9 cellular contexts compared by ENCODE assay signal in the genomic region with DNA sequence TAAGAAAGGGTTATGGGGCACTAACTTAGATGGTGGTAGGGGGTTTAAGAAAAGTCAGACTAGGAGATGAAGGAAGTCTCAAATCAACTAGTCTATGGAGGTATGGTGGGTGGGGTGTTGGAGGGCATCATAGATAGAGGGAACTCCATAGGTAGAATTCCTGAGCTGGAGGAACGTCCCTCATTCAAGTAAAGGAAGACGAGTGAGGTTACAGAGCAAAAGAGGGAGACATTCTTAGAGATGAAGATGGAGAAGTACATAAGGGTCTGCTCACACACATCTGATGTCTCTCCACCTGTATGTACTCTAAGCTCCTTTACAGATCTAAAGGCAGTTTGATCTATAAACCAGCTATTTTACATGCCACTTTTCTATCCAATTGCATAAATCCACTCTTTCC. TPM values are rescaled to one million over a fixed set of nuclear protein-coding genes. Genes with fewer than 3 reads are reported as not detected.
A peak's percentile ranks its signal among the peaks of the same experiment; 100 is the strongest.
DNase-seq lines count a peak whose midpoint lies in the region; ATAC-seq, FAIRE-seq and TF ChIP-seq lines count a peak whose summit lies in the region.
"Had no signal": no experiment of that assay in that cellular context is flagged by ENCODE, and none has a peak within 500 bp of the region (broad histone marks: within the 10 kb centered on the region; RNA-seq: fewer than 3 reads in every experiment).

No MANE protein-coding gene starts in this region.

- FAIRE-seq in A549 (lab: Jason Lieb, UNC) = no peak

- POLR2A ChIA-PET in A549 (lab: Yijun Ruan, JAX) = interaction anchor here (1.2 to 2.6 kb wide), 3 partner anchors 36 to 381 kb away, joined by 3 to 14 read pairs (median 3); no protein-coding TSS in a partner anchor
- POLR2A ChIA-PET in HCT116 (lab: Charles Lee) = no interaction called here

- H3K27me3 ChIP-seq in HCT116 (ENCODE audit: insufficient read depth, low read length) = no peaks in the 10 kb centered on the region
- H3K27me3 ChIP-seq in mucosa of stomach (ENCODE audit: control insufficient read depth, insufficient read depth, low read length) = no peaks in the 10 kb centered on the region
- no peaks in the 10 kb centered on the region for H3K27me3 ChIP-seq in WERI-Rb-1 (ENCODE audit: insufficient read depth, low read depth, severe bottlenecking)

- CTCF ChIA-PET in A549 (lab: Yijun Ruan, JAX) = no interaction called here
- CTCF ChIA-PET in HCT116 (lab: Charles Lee) = no interaction called here

- H3K9me2 ChIP-seq in HCT116 (ENCODE audit: insufficient read depth) = no peaks in the 10 kb centered on the region

- H3K9me3 Mint-ChIP-seq in brain = no peaks in the 10 kb centered on the region

- peaks cover 33% of the 10 kb centered on the region for H3K4me1 Mint-ChIP-seq in brain

- TF ChIP-seq CTCF in A549 (IDR thresholded peaks at IDR 0.05) (no peak), HCT116 (IDR thresholded peaks at IDR 0.05 in 2 of 3, conservative IDR thresholded peaks at IDR 0.05 in 1 of 3; ENCODE audit: borderline replicate concordance in 1 of 3, insufficient read depth in 1 of 3, low read depth in 2 of 3, low read length in 2 of 3) (no peak), brain (conservative IDR thresholded peaks at IDR 0.05) (no peak), WERI-Rb-1 (IDR thresholded peaks at IDR 0.05; ENCODE audit: low read depth, low read length) (no peak)

- RAD21 ChIA-PET in HCT116 (lab: Charles Lee; ENCODE audit: low non-redundant PET in 1 of 2, low total read pairs in 2 of 2, uncharacterized antibody in 2 of 2, unreplicated experiment in 2 of 2) = no interaction called here

- H3K4me2 ChIP-seq in A549 (peak overlapping the region; percentile 86), HCT116 (ENCODE audit: low read length) (peak overlapping the region; percentile 81)

- no peak for TF ChIP-seq EP300 in A549 (IDR thresholded peaks at IDR 0.05)

- H3K4me3 ChIP-seq in A549 = peak overlapping the region; percentile 93; the same call in 2 of the 3 replicates
- peak overlapping the region; percentile 79 to 84; a peak in 2 of 4 replicates for H3K4me3 ChIP-seq in HCT116 (replicated peaks in 1 of 2; ENCODE audit: low read depth in 1 of 2, low read length in 2 of 2)
- peak overlapping the region; percentile 29 for H3K4me3 ChIP-seq in mucosa of stomach (ENCODE audit: low read length)
- H3K4me3 ChIP-seq in WERI-Rb-1 (ENCODE audit: low read depth, low read length) = no peak overlapping the region

- H4K20me1 ChIP-seq in HCT116 (ENCODE audit: insufficient read depth) = no peaks in the 10 kb centered on the region

- peaks cover 62% of the 10 kb centered on the region for H3K79me2 ChIP-seq in HCT116 (ENCODE audit: insufficient read depth, low read length)

- TF ChIP-seq POLR2A in A549 (IDR thresholded peaks at IDR 0.05; ENCODE audit: low read length) (no peak), HCT116 (IDR thresholded peaks at IDR 0.05; ENCODE audit: borderline replicate concordance, extremely low read depth, insufficient read depth, insufficient read length) (no peak)

- peaks cover 14% of the 10 kb centered on the region for H3K27me3 Mint-ChIP-seq in brain

- no peaks in the 10 kb centered on the region for H3K9me3 ChIP-seq in A549
- H3K9me3 ChIP-seq in HCT116 (ENCODE audit: control insufficient read depth in 1 of 2, insufficient read depth in 1 of 2, low read depth in 1 of 2, low read length in 2 of 2) = no peaks in the 10 kb centered on the region
- no peaks in the 10 kb centered on the region for H3K9me3 ChIP-seq in mucosa of stomach (ENCODE audit: control insufficient read depth, low read length)
- peaks cover 3% of the 10 kb centered on the region for H3K9me3 ChIP-seq in WERI-Rb-1 (ENCODE audit: severe bottlenecking)

- peak overlapping the region; percentile 87 to 97 (median 91) for H3K4me3 Mint-ChIP-seq in brain

- peaks cover 24% of the 10 kb centered on the region; the same call in 2 of the 3 replicates for H3K4me1 ChIP-seq in A549
- peaks cover 0 to 22% of the 10 kb centered on the region in 2 experiments; a peak in 2 of 4 replicates for H3K4me1 ChIP-seq in HCT116 (ENCODE audit: control insufficient read depth in 1 of 2, insufficient read depth in 2 of 2, low read length in 2 of 2)
- peaks cover 21% of the 10 kb centered on the region for H3K4me1 ChIP-seq in mucosa of stomach (ENCODE audit: control insufficient read depth, insufficient read depth, low read length)

- no peaks in the 10 kb centered on the region for H3K36me3 ChIP-seq in HCT116 (ENCODE audit: control insufficient read depth in 1 of 2, insufficient read depth in 2 of 2, low read length in 2 of 2)
- no peaks in the 10 kb centered on the region for H3K36me3 ChIP-seq in mucosa of stomach (ENCODE audit: control insufficient read depth, insufficient read depth, low read length)
- H3K36me3 ChIP-seq in WERI-Rb-1 = no peaks in the 10 kb centered on the region; the same call in none of the 2 replicates

- DNase-seq in A549 (ENCODE audit: low read depth in 1 of 2, low spot score in 1 of 2) (no peak), HCT116 (ENCODE audit: low read depth, low spot score) (no peak), WERI-Rb-1 (no peak), NCI-H2081 treated with DMSO at 0.1 percent for 48 hours (lab: John Stamatoyannopoulos, UW) (no peak)
- DNase-seq: NCI-H1092 had no signal

- H3K36me3 Mint-ChIP-seq in brain = no peaks in the 10 kb centered on the region

- ATAC-seq in A549 = no peak
- ATAC-seq in HCT116 = no peak
- ATAC-seq in HG03139 (IDR thresholded peaks at IDR 0.05; ENCODE audit: unreplicated experiment) = no peak
- no peak for ATAC-seq in GM21786 (IDR thresholded peaks at IDR 0.05; ENCODE audit: unreplicated experiment)

- TF ChIP-seq RAD21 in A549 (conservative IDR thresholded peaks at IDR 0.05 in 1 of 2, IDR thresholded peaks at IDR 0.05 in 1 of 2) (no peak), HCT116 (IDR thresholded peaks at IDR 0.05; ENCODE audit: low read depth) (no peak)

- peak overlapping the region; percentile 93; the same call in 1 of the 2 replicates for H3K9ac ChIP-seq in HCT116 (ENCODE audit: low read length)
- H3K9ac ChIP-seq in mucosa of stomach (ENCODE audit: low read length) = peak overlapping the region; percentile 97

- H3K27ac Mint-ChIP-seq in brain = peak overlapping the region in 2 of 5 experiments; percentile 65 to 89

- H3K27ac ChIP-seq in A549 = no peak overlapping the region
- no peak overlapping the region for H3K27ac ChIP-seq in HCT116 (ENCODE audit: low read depth, low read length)
- H3K27ac ChIP-seq in WERI-Rb-1 = no peak overlapping the region

- BruUV-seq in HCT116 (replicated peaks; lab: Mats Ljungman, UMichigan) = no TSS peak

- H2AFZ ChIP-seq in HCT116 (ENCODE audit: low read depth, low read length, poor library complexity, severe bottlenecking) = no peak overlapping the region

- 56% methylated on average over 2 of the region's 2 CpGs for WGBS in A549 (ENCODE audit: missing lambda C conversion rate)

- intact Hi-C loops in HCT116 (cut with micrococcal nuclease) = loop anchor here (5.0 kb wide), 1 partner anchor 36 kb away; no protein-coding TSS in a partner anchor

TF ChIP-seq in A549, 52 proteins besides CTCF, POLR2A, EP300 and RAD21:
- no peak for TF ChIP-seq EHF (CRISPR knock-in tag; IDR thresholded peaks at IDR 0.05)
TF ChIP-seq in A549: peak in this region for 0.

TF ChIP-seq in HCT116, 20 proteins besides CTCF, POLR2A, EP300 and RAD21 (continues in another document):
- TF ChIP-seq, protein P1, sequence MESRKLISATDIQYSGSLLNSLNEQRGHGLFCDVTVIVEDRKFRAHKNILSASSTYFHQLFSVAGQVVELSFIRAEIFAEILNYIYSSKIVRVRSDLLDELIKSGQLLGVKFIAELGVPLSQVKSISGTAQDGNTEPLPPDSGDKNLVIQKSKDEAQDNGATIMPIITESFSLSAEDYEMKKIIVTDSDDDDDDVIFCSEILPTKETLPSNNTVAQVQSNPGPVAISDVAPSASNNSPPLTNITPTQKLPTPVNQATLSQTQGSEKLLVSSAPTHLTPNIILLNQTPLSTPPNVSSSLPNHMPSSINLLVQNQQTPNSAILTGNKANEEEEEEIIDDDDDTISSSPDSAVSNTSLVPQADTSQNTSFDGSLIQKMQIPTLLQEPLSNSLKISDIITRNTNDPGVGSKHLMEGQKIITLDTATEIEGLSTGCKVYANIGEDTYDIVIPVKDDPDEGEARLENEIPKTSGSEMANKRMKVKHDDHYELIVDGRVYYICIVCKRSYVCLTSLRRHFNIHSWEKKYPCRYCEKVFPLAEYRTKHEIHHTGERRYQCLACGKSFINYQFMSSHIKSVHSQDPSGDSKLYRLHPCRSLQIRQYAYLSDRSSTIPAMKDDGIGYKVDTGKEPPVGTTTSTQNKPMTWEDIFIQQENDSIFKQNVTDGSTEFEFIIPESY (IDR thresholded peaks at IDR 0.05; ENCODE audit: extremely low read depth, insufficient replicate concordance, low read length) = no peak
- TF ChIP-seq, protein P2, sequence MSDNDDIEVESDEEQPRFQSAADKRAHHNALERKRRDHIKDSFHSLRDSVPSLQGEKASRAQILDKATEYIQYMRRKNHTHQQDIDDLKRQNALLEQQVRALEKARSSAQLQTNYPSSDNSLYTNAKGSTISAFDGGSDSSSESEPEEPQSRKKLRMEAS (IDR thresholded peaks at IDR 0.05) = no peak

RNA-seq across cellular contexts. Expression of a gene that starts 1.4 kb away (rescaled TPM):
- 41.5 and 54.4 TPM in 2 replicates for polyA plus RNA-seq in A549 (2011; rRNA removed)
- polyA plus RNA-seq in A549 (2012; cell fraction: cytosol; rRNA removed) = 29.4 and 33.0 TPM in 2 replicates
- polyA plus RNA-seq in A549 (2012; cell fraction: nucleus; rRNA removed) = 24.5 and 29.3 TPM in 2 replicates
- polyA plus RNA-seq in A549 (2017; fragmentation: RNase III; extraction: RNeasy Plus Mini Kit Qiagen cat#74134 plus additional on column Dnase treatment) = 35.6 to 43.9 TPM (median 37.1 TPM) in 3 replicates
- 34.1 and 48.1 TPM in 2 replicates for polyA minus RNA-seq in A549 (2011; rRNA and poly(A)+ RNA removed)
- total RNA-seq in HCT116 (2021; ENCODE audit: unreplicated experiment) = 44.2 TPM
- 30.7 and 39.2 TPM in 2 replicates for polyA plus RNA-seq in HCT116 (2012)
- 12.6 TPM for polyA plus RNA-seq in brain (ENCODE audit: insufficient read depth, low read depth, low replicate concordance)
